ENCODE assay signal across 20 cellular contexts in the genomic region with DNA sequence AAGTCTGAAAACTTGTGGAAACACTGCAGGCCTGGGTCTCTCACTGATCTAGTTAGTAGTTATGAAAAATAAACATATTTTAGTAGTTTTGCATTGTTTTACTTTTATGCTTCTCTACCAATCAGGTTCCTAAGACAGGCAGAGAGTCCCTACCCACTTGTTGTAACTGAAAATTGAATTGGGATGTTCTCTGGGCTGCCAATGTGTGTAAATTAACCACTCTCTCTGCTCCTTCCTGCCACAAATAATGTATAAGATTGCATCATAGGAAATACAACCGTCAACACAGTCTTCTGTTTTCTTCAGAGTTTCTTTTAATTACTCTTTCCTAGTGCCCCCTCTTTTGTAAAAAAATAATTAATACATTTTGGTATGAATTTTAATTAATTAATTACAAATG.
DNase-seq lines count a peak whose midpoint lies in the region; ATAC-seq and TF ChIP-seq lines count a peak whose summit lies in the region.
"Had no signal": no experiment of that assay in that cellular context is flagged by ENCODE, and none has a peak within 500 bp of the region (broad histone marks: within the 10 kb centered on the region; RNA-seq: fewer than 3 reads in every experiment).

No MANE protein-coding gene starts in this region.

- no TSS peak for BruUV-seq in A673 (replicated peaks; lab: Mats Ljungman, UMichigan)
- BruUV-seq in IMR-90 (replicated peaks; lab: Mats Ljungman, UMichigan), result no TSS peak

- no peak overlapping the region for H4K8ac ChIP-seq in IMR-90 (ENCODE audit: low read depth in 2 of 2, low read length in 2 of 2)

- no peak overlapping the region for H3K18ac ChIP-seq in IMR-90 (ENCODE audit: low read depth, low read length)

- DNase-seq in A673 (ENCODE audit: low spot score), result peak; percentile 24
- no peak for DNase-seq in IMR-90
- DNase-seq in NB4 (ENCODE audit: low read depth), result peak; percentile 43
- DNase-seq in SK-N-MC (ENCODE audit: low read depth, low spot score), result peak; percentile 50
- no peak for DNase-seq in caudate nucleus (lab: John Stamatoyannopoulos, UW)
- no peak for DNase-seq in EL
- no peak for DNase-seq in psoas muscle
- no peak for DNase-seq in AG08395 (ENCODE audit: low spot score)
- DNase-seq: Calu3; CD8-positive, alpha-beta T cell; H9; NCI-H1105 treated with DMSO at 0.1 percent for 48 hours; NCI-H1694; NCI-H2081 treated with DMSO at 0.1 percent for 48 hours; NCI-H748 treated with DMSO at 0.1 percent for 48 hours; T-helper 1 cell; T-helper 9 cell had no signal

- H2BK20ac ChIP-seq in IMR-90 (ENCODE audit: low read depth, low read length), result no peak overlapping the region

- ATAC-seq in IMR-90 (ENCODE audit: low read depth), result no peak
- no peak for ATAC-seq in psoas muscle
- ATAC-seq: CD8-positive, alpha-beta T cell; Panc1 had no signal

- WGBS in IMR-90 (ENCODE audit: extremely low coverage in 2 of 2, insufficient read length in 1 of 2), 2 experiments, result no CpG with 5 or more reads among the region's 1 CpG
- whole genome bisulfite sequencing in psoas muscle, 3 donors, result 60 to 61% (median 61%) methylated on average over 1 of the region's 1 CpG

- H3K4ac ChIP-seq in IMR-90 (ENCODE audit: low read depth, low read length), result no peak overlapping the region

- no peak for TF ChIP-seq RAD21 in IMR-90 (IDR thresholded peaks at IDR 0.05; ENCODE audit: low read length)

- no peak overlapping the region for H2AK9ac ChIP-seq in IMR-90 (replicated peaks; ENCODE audit: low read depth, low read length, poor library complexity)

- H3K23ac ChIP-seq in IMR-90 (ENCODE audit: low read depth, low read length), result no peak overlapping the region

- no peak overlapping the region for H3K14ac ChIP-seq in IMR-90 (replicated peaks; ENCODE audit: low read depth, low read length)

- no peak overlapping the region for H4K5ac ChIP-seq in IMR-90 (ENCODE audit: low read depth, low read length)

- no peak overlapping the region for H3K27ac ChIP-seq in A673 (ENCODE audit: low read depth, low read length, poor library complexity, severe bottlenecking)
- H3K27ac ChIP-seq in IMR-90 (ENCODE audit: insufficient read depth, low read length), result no peak overlapping the region
- peak overlapping the region; percentile 84 for H3K27ac ChIP-seq in SK-N-MC
- H3K27ac ChIP-seq in caudate nucleus (ENCODE audit: low read depth, low read length), result no peak overlapping the region
- H3K27ac ChIP-seq in psoas muscle, result no peak overlapping the region
- H3K27ac ChIP-seq: BLaER1 treated with 17β-estradiol and CSF1 and Interleukin-3, amounts not matched to agents 10 nM and 100 nM; KMS-11 had no signal

- H3K56ac ChIP-seq in IMR-90 (ENCODE audit: extremely low read depth, insufficient read depth, low read length), result no peak overlapping the region

- no peak overlapping the region for H2BK15ac ChIP-seq in IMR-90 (ENCODE audit: low read depth, low read length)

- in situ Hi-C loops in IMR-90 (cut with MboI; ENCODE audit: low sequenced_read_pairs), result no loop called here

- H3K9me3 ChIP-seq in A673 (ENCODE audit: low read depth, low read length, poor library complexity, severe bottlenecking) (no peaks in the 10 kb centered on the region), IMR-90 (ENCODE audit: control insufficient read depth, insufficient read depth, low read length) (no peaks in the 10 kb centered on the region), SK-N-MC (ENCODE audit: low read depth, low read length) (no peaks in the 10 kb centered on the region), psoas muscle (no peaks in the 10 kb centered on the region)
- H3K9me3 ChIP-seq: BLaER1 treated with 17β-estradiol and CSF1 and Interleukin-3, amounts not matched to agents 10 nM and 100 nM had no signal

- H3K9ac ChIP-seq in IMR-90 (ENCODE audit: low read depth, low read length), result no peak overlapping the region
- peak overlapping the region; percentile 14 for H3K9ac ChIP-seq in SK-N-MC (ENCODE audit: insufficient read length)
- H3K9ac ChIP-seq: BLaER1 treated with 17β-estradiol and CSF1 and Interleukin-3, amounts not matched to agents 10 nM and 100 nM; KMS-11 had no signal

- no peak overlapping the region for H3K4me3 ChIP-seq in A673 (ENCODE audit: low read depth, low read length, poor library complexity, severe bottlenecking)
- no peak overlapping the region for H3K4me3 ChIP-seq in IMR-90 (ENCODE audit: insufficient read depth, low read depth, low read length)
- H3K4me3 ChIP-seq in NB4 (ENCODE audit: low read depth, low read length), result no peak overlapping the region
- H3K4me3 ChIP-seq in SK-N-MC, result peak overlapping the region; percentile 26; the same call in 1 of the 2 replicates
- H3K4me3 ChIP-seq in psoas muscle, result no peak overlapping the region
- H3K4me3 ChIP-seq: BLaER1 treated with 17β-estradiol and CSF1 and Interleukin-3, amounts not matched to agents 10 nM and 100 nM had no signal

- POLR2A ChIA-PET in A673 (lab: Charles Lee; ENCODE audit: low non-redundant PET), result no interaction called here
- POLR2A ChIA-PET in IMR-90 (lab: Charles Lee; ENCODE audit: unreplicated experiment), result no interaction called here

- no peak for TF ChIP-seq POLR2A in IMR-90 (IDR thresholded peaks at IDR 0.05; ENCODE audit: low read depth, low read length)
- TF ChIP-seq POLR2A in NB4 (IDR thresholded peaks at IDR 0.05; ENCODE audit: extremely low read depth, insufficient read length), result no peak

- no peaks in the 10 kb centered on the region for H3K36me3 ChIP-seq in A673 (ENCODE audit: insufficient read depth, low read length, poor library complexity, severe bottlenecking)
- H3K36me3 ChIP-seq in IMR-90 (ENCODE audit: control insufficient read depth, insufficient read depth, low read length), result no peaks in the 10 kb centered on the region
- H3K36me3 ChIP-seq in SK-N-MC (ENCODE audit: insufficient read depth, low read length), result no peaks in the 10 kb centered on the region
- no peaks in the 10 kb centered on the region for H3K36me3 ChIP-seq in psoas muscle (ENCODE audit: insufficient read depth in 1 of 2, low read depth in 1 of 2)
- H3K36me3 ChIP-seq: BLaER1 treated with 17β-estradiol and CSF1 and Interleukin-3, amounts not matched to agents 10 nM and 100 nM had no signal

- no peak overlapping the region for H4K91ac ChIP-seq in IMR-90 (ENCODE audit: insufficient read depth, low read depth, low read length)

- H3K4me1 ChIP-seq in A673 (ENCODE audit: insufficient read depth, low read length, poor library complexity, severe bottlenecking), result peaks cover 7% of the 10 kb centered on the region
- no peaks in the 10 kb centered on the region for H3K4me1 ChIP-seq in IMR-90 (ENCODE audit: control insufficient read depth, insufficient read depth, low read length)
- no peaks in the 10 kb centered on the region for H3K4me1 ChIP-seq in psoas muscle

- no peak overlapping the region for H2AFZ ChIP-seq in IMR-90 (replicated peaks; ENCODE audit: low read length, poor library complexity)

- H4K20me1 ChIP-seq in IMR-90 (ENCODE audit: insufficient read depth, low read length), result no peaks in the 10 kb centered on the region
- H4K20me1 ChIP-seq: BLaER1 treated with 17β-estradiol and CSF1 and Interleukin-3, amounts not matched to agents 10 nM and 100 nM had no signal

- dilution Hi-C loops in IMR-90 (cut with HindIII; ENCODE audit: low sequenced_read_pairs, unreplicated experiment), result no loop called here

- no peak overlapping the region for H3K4me2 ChIP-seq in IMR-90 (ENCODE audit: low read depth, low read length)
- H3K4me2 ChIP-seq: BLaER1 treated with 17β-estradiol and CSF1 and Interleukin-3, amounts not matched to agents 10 nM and 100 nM; KMS-11 had no signal

- H3K27me3 ChIP-seq in A673 (replicated peaks; ENCODE audit: insufficient read depth, low read depth, low read length, poor library complexity) (no peaks in the 10 kb centered on the region), IMR-90 (ENCODE audit: control insufficient read depth, insufficient read depth, low read length) (no peaks in the 10 kb centered on the region), psoas muscle (ENCODE audit: insufficient read depth in 3 of 3, low read length in 2 of 3) (no peaks in the 10 kb centered on the region)
- H3K27me3 ChIP-seq: BLaER1 treated with 17β-estradiol and CSF1 and Interleukin-3, amounts not matched to agents 10 nM and 100 nM had no signal

- H3K79me1 ChIP-seq in IMR-90 (ENCODE audit: low read depth in 1 of 2, low read length in 2 of 2), result no peaks in the 10 kb centered on the region

- H3K9me1 ChIP-seq in IMR-90 (ENCODE audit: insufficient read depth, low read length), result no peaks in the 10 kb centered on the region

- no peak overlapping the region for H2BK120ac ChIP-seq in IMR-90 (ENCODE audit: low read depth, low read length)

- H2AK5ac ChIP-seq in IMR-90 (ENCODE audit: low read depth, low read length), result no peak overlapping the region

- CTCF ChIA-PET in A673 (lab: Charles Lee), result no interaction called here
- CTCF ChIA-PET in IMR-90 (lab: Yijun Ruan, JAX), result no interaction called here

- intact Hi-C loops in A673 (cut with micrococcal nuclease; ENCODE audit: unreplicated experiment) (no loop called here), IMR-90 (cut with micrococcal nuclease) (no loop called here), psoas muscle (cut with DNase I) (no loop called here)

- no peak overlapping the region for H2BK5ac ChIP-seq in IMR-90 (ENCODE audit: low read depth, low read length, poor library complexity, severe bottlenecking)

- TF ChIP-seq CTCF in A673 (conservative IDR thresholded peaks at IDR 0.05; ENCODE audit: low read depth, low read length), result no peak
- TF ChIP-seq CTCF in IMR-90 (conservative IDR thresholded peaks at IDR 0.05; ENCODE audit: low read depth, low read length), result no peak
- TF ChIP-seq CTCF in NB4 (IDR thresholded peaks at IDR 0.05; ENCODE audit: low read depth, low read length), result no peak
- TF ChIP-seq CTCF in psoas muscle (IDR thresholded peaks at IDR 0.05), result no peak

TF ChIP-seq in IMR-90, 13 proteins besides CTCF, POLR2A, EP300 and RAD21 (continues in another document):
- TF ChIP-seq RCOR1 (IDR thresholded peaks at IDR 0.05; ENCODE audit: insufficient replicate concordance, low read length), result no peak
- no peak for TF ChIP-seq RFX5 (IDR thresholded peaks at IDR 0.05; ENCODE audit: low read depth, low read length)
- TF ChIP-seq MAFK (IDR thresholded peaks at IDR 0.05; ENCODE audit: low read depth, low read length), result no peak
- TF ChIP-seq ELK1 (IDR thresholded peaks at IDR 0.05; ENCODE audit: borderline replicate concordance, low read depth, low read length), result no peak
- 0 out of 2 replicates have a peak, but pooled peaks have one; percentile 17 for TF ChIP-seq CEBPB (IDR thresholded peaks at IDR 0.05; ENCODE audit: low read depth, low read length)
- TF ChIP-seq BHLHE40 (IDR thresholded peaks at IDR 0.05; ENCODE audit: low read depth, low read length), result no peak
- no peak for TF ChIP-seq MAZ (IDR thresholded peaks at IDR 0.05; ENCODE audit: borderline replicate concordance, low read depth, low read length)

Comparison
In these comparisons a context has a peak if more than half of its experiments do, and no peak if none do; other contexts are left out.
1. DNase-seq: peak in A673 (single experiment), NB4 (single experiment) and SK-N-MC (single experiment); none in IMR-90 (single experiment), caudate nucleus (0 of 61), EL (single experiment), psoas muscle (0 of 2) and AG08395 (single experiment).